In the genomic region with DNA sequence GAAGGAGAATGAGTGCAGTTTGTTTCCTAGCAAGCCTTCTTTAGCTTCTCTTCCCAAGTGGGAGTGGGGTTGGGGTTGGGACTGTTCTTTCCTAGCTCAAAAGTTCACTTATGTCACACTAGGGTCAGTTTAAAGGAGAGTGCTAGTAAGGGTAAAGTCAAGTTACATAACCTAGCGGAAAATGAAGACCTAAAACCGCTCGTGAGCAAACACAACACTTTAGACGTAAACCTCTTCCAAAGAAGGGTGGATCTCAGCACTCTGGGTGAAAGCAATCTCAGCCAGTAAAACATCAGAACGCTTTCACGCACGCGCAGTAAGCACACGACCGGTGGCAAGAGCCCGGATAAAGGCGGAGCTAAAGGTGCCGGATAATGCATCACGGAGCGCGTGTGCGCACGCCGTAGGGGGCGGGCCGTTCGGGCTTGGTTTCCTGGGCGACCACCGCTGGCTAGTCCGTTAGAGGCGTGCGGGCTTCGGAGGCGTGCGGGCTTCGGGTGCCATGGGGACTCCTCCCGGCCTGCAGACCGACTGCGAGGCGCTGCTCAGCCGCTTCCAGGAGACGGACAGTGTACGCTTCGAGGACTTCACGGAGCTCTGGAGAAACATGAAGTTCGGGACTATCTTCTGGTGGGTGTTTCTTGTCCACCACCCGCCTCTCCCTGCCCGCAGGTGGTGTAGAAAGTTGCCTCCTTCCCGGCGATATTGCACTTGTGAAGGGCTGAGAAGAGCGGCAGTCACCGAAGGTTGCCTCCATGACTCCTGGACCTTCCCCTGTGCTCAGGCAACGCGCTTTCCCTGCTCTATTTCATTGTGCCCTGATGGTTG, we compare ENCODE assay signal across 8 cellular contexts. TPM values are rescaled to one million over a fixed set of nuclear protein-coding genes. Genes with fewer than 3 reads are reported as not detected.
DNase-seq lines count a peak whose midpoint lies in the region; ATAC-seq and TF ChIP-seq lines count a peak whose summit lies in the region.

A gene with protein sequence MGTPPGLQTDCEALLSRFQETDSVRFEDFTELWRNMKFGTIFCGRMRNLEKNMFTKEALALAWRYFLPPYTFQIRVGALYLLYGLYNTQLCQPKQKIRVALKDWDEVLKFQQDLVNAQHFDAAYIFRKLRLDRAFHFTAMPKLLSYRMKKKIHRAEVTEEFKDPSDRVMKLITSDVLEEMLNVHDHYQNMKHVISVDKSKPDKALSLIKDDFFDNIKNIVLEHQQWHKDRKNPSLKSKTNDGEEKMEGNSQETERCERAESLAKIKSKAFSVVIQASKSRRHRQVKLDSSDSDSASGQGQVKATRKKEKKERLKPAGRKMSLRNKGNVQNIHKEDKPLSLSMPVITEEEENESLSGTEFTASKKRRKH (plus strand): TSS at position 462 of the 828 bp plus-strand sequence. CDS start 41 bp downstream, at position 503.

- no peaks in the 10 kb centered on the region for H3K9me3 ChIP-seq in CD4-positive, alpha-beta memory T cell (ENCODE audit: control insufficient read depth in 1 of 2, low read length in 2 of 2)
- no peaks in the 10 kb centered on the region for H3K9me3 ChIP-seq in liver (ENCODE audit: control insufficient read depth in 4 of 4, low read length in 3 of 4)

- TF ChIP-seq RAD21 in liver (IDR thresholded peaks at IDR 0.05): peak; percentile 24 to 25

- no peaks in the 10 kb centered on the region for H3K36me3 ChIP-seq in CD4-positive, alpha-beta memory T cell (ENCODE audit: insufficient read depth, low read length)
- H3K36me3 ChIP-seq in liver (ENCODE audit: control insufficient read depth in 4 of 4, insufficient read depth in 3 of 4, low read depth in 1 of 4, low read length in 3 of 4): peaks cover 0 to 2% (median 0%) of the 10 kb centered on the region in 4 donors

- H3K4me3 Mint-ChIP-seq in CD4-positive, alpha-beta memory T cell: peak within 1 kb of the TSS; percentile 96 to 100 (median 99)
- peak within 1 kb of the TSS; percentile 98 for H3K4me3 Mint-ChIP-seq in activated CD4-positive, alpha-beta memory T cell treated with anti-CD3 and anti-CD28 coated beads, Interleukin-2, amount 10 ng/mL, durations not matched to agents 7 days and 5 days

- intact Hi-C loops in CD4-positive, alpha-beta memory T cell (cut with micrococcal nuclease): loop anchor here (1.0 to 2.0 kb wide), 4 partner anchors 11 to 286 kb away; a partner anchor contains a TSS
- intact Hi-C loops in dorsolateral prefrontal cortex (cut with DNase I): loop anchor here (5.0 kb wide), 1 partner anchor 65 kb away; a partner anchor contains a TSS

- no peaks in the 10 kb centered on the region for H3K27me3 Mint-ChIP-seq in CD4-positive, alpha-beta memory T cell
- H3K27me3 Mint-ChIP-seq in activated CD4-positive, alpha-beta memory T cell treated with anti-CD3 and anti-CD28 coated beads, Interleukin-2, amount 10 ng/mL, durations not matched to agents 7 days and 5 days: peaks cover 4% of the 10 kb centered on the region

- peak within 1 kb of the TSS; percentile 80 to 85 for H3K4me3 ChIP-seq in CD4-positive, alpha-beta memory T cell (ENCODE audit: low read length in 2 of 2)
- H3K4me3 ChIP-seq in dorsolateral prefrontal cortex (peak within 1 kb of the TSS; percentile 62 to 95 (median 84)), liver (ENCODE audit: low read depth in 1 of 3, low read length in 3 of 3) (peak within 1 kb of the TSS; percentile 70 to 100 (median 97))

- peak within 1 kb of the TSS; percentile 70 to 86 for H3K9ac ChIP-seq in liver (ENCODE audit: low read depth in 1 of 2, low read length in 2 of 2)

- peak within 1 kb of the TSS; percentile 90 for H3K27ac ChIP-seq in CD4-positive, alpha-beta memory T cell (ENCODE audit: low read depth, low read length)
- H3K27ac ChIP-seq in dorsolateral prefrontal cortex (peak within 1 kb of the TSS; percentile 59 to 96 (median 90)), liver (ENCODE audit: low read depth in 1 of 2, low read length in 2 of 2) (peak within 1 kb of the TSS; percentile 75 to 82)

- peak in 25 of 56 donors; percentile 8 to 51 (median 27) for TF ChIP-seq CTCF in dorsolateral prefrontal cortex (IDR thresholded peaks at IDR 0.05 in 54 of 56, conservative IDR thresholded peaks at IDR 0.05 in 2 of 56; ENCODE audit: low read depth in 1 of 56, partially characterized antibody in 56 of 56)
- TF ChIP-seq CTCF in liver (IDR thresholded peaks at IDR 0.05; ENCODE audit: low read depth, low read length, missing input control): no peak

- H3K27me3 ChIP-seq in CD4-positive, alpha-beta memory T cell (ENCODE audit: insufficient read depth, low read length): no peaks in the 10 kb centered on the region
- H3K27me3 ChIP-seq in dorsolateral prefrontal cortex (peaks cover 0 to 5% (median 0%) of the 10 kb centered on the region in 45 donors), liver (ENCODE audit: control insufficient read depth in 4 of 4, insufficient read depth in 4 of 4, low read length in 3 of 4) (no peaks in the 10 kb centered on the region)

- H3K4me1 Mint-ChIP-seq in CD4-positive, alpha-beta memory T cell: peaks cover 25 to 54% (median 31%) of the 10 kb centered on the region in 4 donors
- peaks cover 50% of the 10 kb centered on the region for H3K4me1 Mint-ChIP-seq in activated CD4-positive, alpha-beta memory T cell treated with anti-CD3 and anti-CD28 coated beads, Interleukin-2, amount 10 ng/mL, durations not matched to agents 7 days and 5 days

- H3K27ac Mint-ChIP-seq in CD4-positive, alpha-beta memory T cell: peak within 1 kb of the TSS; percentile 99 to 100 (median 100)
- peak within 1 kb of the TSS; percentile 96 for H3K27ac Mint-ChIP-seq in activated CD4-positive, alpha-beta memory T cell treated with anti-CD3 and anti-CD28 coated beads, Interleukin-2, amount 10 ng/mL, durations not matched to agents 7 days and 5 days

- DNase-seq in CD4-positive, alpha-beta memory T cell: peak; percentile 96 to 98 (median 97)
- DNase-seq in HK-2 (ENCODE audit: unreplicated experiment) (peak; percentile 96), NCI-H82 treated with DMSO at 0.1 percent for 48 hours (lab: John Stamatoyannopoulos, UW; ENCODE audit: unreplicated experiment) (peak; percentile 88), dorsolateral prefrontal cortex (peak; percentile 91 to 97 (median 96))
- peak; percentile 98 for DNase-seq in activated CD4-positive, alpha-beta memory T cell treated with anti-CD3 and anti-CD28 coated beads, Interleukin-2, amount 10 ng/mL, durations not matched to agents 7 days and 5 days
- DNase-seq in stimulated activated CD4-positive, alpha-beta T cell treated with anti-CD3 and anti-CD28 coated beads, Interleukin-4, amount 100 ng/mL, for 1 hour: peak; percentile 97

- peaks cover 38% of the 10 kb centered on the region for H3K4me1 ChIP-seq in CD4-positive, alpha-beta memory T cell (ENCODE audit: insufficient read depth, low read length)
- H3K4me1 ChIP-seq in liver (ENCODE audit: control insufficient read depth in 4 of 4, insufficient read depth in 4 of 4, low read length in 3 of 4): peaks cover 0 to 9% (median 4%) of the 10 kb centered on the region in 4 donors

- POLR2A ChIA-PET in CD4-positive, alpha-beta memory T cell (lab: Charles Lee; ENCODE audit: partially characterized antibody): interaction anchor here (0.7 to 2.6 kb wide), 28 partner anchors 8 to 1781 kb away, joined by 3 to 28 read pairs (median 4); a partner anchor contains a TSS
- POLR2A ChIA-PET in activated CD4-positive, alpha-beta memory T cell treated with anti-CD3 and anti-CD28 coated beads, Interleukin-2, amount 10 ng/mL, durations not matched to agents 7 days and 5 days (lab: Charles Lee): interaction anchor here (0.6 to 4.8 kb wide), 20 partner anchors 9 to 431 kb away, joined by 3 to 34 read pairs (median 4); a partner anchor contains a TSS

- WGBS in liver: under 1% methylated on average over 49 of the region's 49 CpGs

- CTCF ChIA-PET in CD4-positive, alpha-beta memory T cell (lab: Charles Lee; ENCODE audit: partially characterized antibody): interaction anchor here (0.6 to 2.8 kb wide), 13 partner anchors 10 to 444 kb away, joined by 3 to 11 read pairs (median 4); no protein-coding TSS in a partner anchor
- CTCF ChIA-PET in activated CD4-positive, alpha-beta memory T cell treated with anti-CD3 and anti-CD28 coated beads, Interleukin-2, amount 10 ng/mL, durations not matched to agents 7 days and 5 days (lab: Charles Lee): interaction anchor here (0.5 to 1.7 kb wide), 13 partner anchors 10 to 307 kb away, joined by 3 to 16 read pairs (median 3); no protein-coding TSS in a partner anchor

- ATAC-seq in GM19455 (IDR thresholded peaks at IDR 0.05; ENCODE audit: unreplicated experiment): peak; percentile 100

- H3K9me3 Mint-ChIP-seq in CD4-positive, alpha-beta memory T cell: peaks cover 0 to 1% (median 0%) of the 10 kb centered on the region in 8 donors
- no peaks in the 10 kb centered on the region for H3K9me3 Mint-ChIP-seq in activated CD4-positive, alpha-beta memory T cell treated with anti-CD3 and anti-CD28 coated beads, Interleukin-2, amount 10 ng/mL, durations not matched to agents 7 days and 5 days

- H3K36me3 Mint-ChIP-seq in CD4-positive, alpha-beta memory T cell: peaks cover 0 to 18% of the 10 kb centered on the region in 2 donors
- peaks cover 14% of the 10 kb centered on the region for H3K36me3 Mint-ChIP-seq in activated CD4-positive, alpha-beta memory T cell treated with anti-CD3 and anti-CD28 coated beads, Interleukin-2, amount 10 ng/mL, durations not matched to agents 7 days and 5 days (ENCODE audit: low read depth)

TF ChIP-seq in liver, 16 proteins besides CTCF, POLR2A, EP300 and RAD21 (continues in another document):
- TF ChIP-seq SP1 (IDR thresholded peaks at IDR 0.05) (peak; percentile 72), HNF4A (conservative IDR thresholded peaks at IDR 0.05) (peak; percentile 62 to 78), JUND (IDR thresholded peaks at IDR 0.05) (peak in 1 of 2 donors; percentile 33), TAF1 (conservative IDR thresholded peaks at IDR 0.05) (no peak), HNF4G (IDR thresholded peaks at IDR 0.05) (peak; percentile 16), EGR1 (IDR thresholded peaks at IDR 0.05; ENCODE audit: low read depth in 2 of 2) (peak in 1 of 2 donors; percentile 9), RXRA (IDR thresholded peaks at IDR 0.05) (peak; percentile 61 to 64), YY1 (IDR thresholded peaks at IDR 0.05) (peak; percentile 59)
- TF ChIP-seq, protein P1, sequence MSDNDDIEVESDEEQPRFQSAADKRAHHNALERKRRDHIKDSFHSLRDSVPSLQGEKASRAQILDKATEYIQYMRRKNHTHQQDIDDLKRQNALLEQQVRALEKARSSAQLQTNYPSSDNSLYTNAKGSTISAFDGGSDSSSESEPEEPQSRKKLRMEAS (IDR thresholded peaks at IDR 0.05): peak; percentile 81

RNA-seq across cellular contexts. Expression of the gene that starts here (rescaled TPM):
- 1 to 10 TPM; 4.0 to 4.2 TPM for total RNA-seq in CD4-positive, alpha-beta memory T cell
- 1 to 10 TPM; 4.4 to 5.9 TPM for polyA plus RNA-seq in CD4-positive, alpha-beta memory T cell
- total RNA-seq in activated CD4-positive, alpha-beta memory T cell treated with anti-CD3 and anti-CD28 coated beads, Interleukin-2, amount 10 ng/mL, durations not matched to agents 7 days and 5 days: 1 to 10 TPM; 5.5 to 6.0 TPM
- 1 to 10 TPM; 2.2 to 6.6 (median 4.4) TPM for total RNA-seq in dorsolateral prefrontal cortex
- 1 to 10 TPM; 1.8 to 2.3 TPM for total RNA-seq in liver
- 1 to 10 TPM; 1.2 to 1.6 TPM for polyA plus RNA-seq in liver

Comparison
In these comparisons a context has a peak if more than half of its experiments do, and no peak if none do; other contexts are left out.
1. Peak in every context shown above with its lines: DNase-seq, ATAC-seq, H3K4me3 ChIP-seq and H3K27ac ChIP-seq.